In genomic region chr19:33134571-33135041, GRCh38 we compare ENCODE assay signal across 9 cellular contexts.
DNase-seq lines count a peak whose midpoint lies in the region; ATAC-seq lines count a peak whose summit lies in the region.
"Had no signal": no experiment of that assay in that cellular context is flagged by ENCODE, and none has a peak within 500 bp of the region (broad histone marks: within the 10 kb centered on the region; RNA-seq: fewer than 3 reads in every experiment).

No MANE protein-coding gene starts in this region.

- DNase-seq in RPMI8226 (peak; percentile 4), iPS-NIHi11 (ENCODE audit: low spot score) (peak; percentile 65), SIG-M5 (lab: John Stamatoyannopoulos, UW) (no peak), NOMO-1 treated with dmso at 0.1 percent for 144 hours (lab: John Stamatoyannopoulos, UW; ENCODE audit: unreplicated experiment) (no peak)
- peak; percentile 56 for DNase-seq in activated CD8-positive, alpha-beta memory T cell treated with anti-CD3 and anti-CD28 coated beads, Interleukin-2, amount 50 U/mL, for 4 hours
- DNase-seq in stimulated activated CD8-positive, alpha-beta memory T cell treated with anti-CD3 and anti-CD28 coated beads, Interleukin-7, amount 100 ng/mL, for 24 hours (ENCODE audit: low read depth), result peak; percentile 19
- DNase-seq: Kasumi-1, SW 1271 had no signal

- no peak for ATAC-seq in HG03196 (IDR thresholded peaks at IDR 0.05; ENCODE audit: unreplicated experiment)

Comparison
In these comparisons a context has a peak if more than half of its experiments do, and no peak if none do; other contexts are left out.
1. DNase-seq: peak in RPMI8226 (single experiment), activated CD8-positive, alpha-beta memory T cell treated with anti-CD3 and anti-CD28 coated beads, Interleukin-2, amount 50 U/mL, for 4 hours (single experiment), iPS-NIHi11 (single experiment) and stimulated activated CD8-positive, alpha-beta memory T cell treated with anti-CD3 and anti-CD28 coated beads, Interleukin-7, amount 100 ng/mL, for 24 hours (single experiment); none in SIG-M5 (single experiment) and NOMO-1 treated with dmso at 0.1 percent for 144 hours (single experiment).